In the genomic region with DNA sequence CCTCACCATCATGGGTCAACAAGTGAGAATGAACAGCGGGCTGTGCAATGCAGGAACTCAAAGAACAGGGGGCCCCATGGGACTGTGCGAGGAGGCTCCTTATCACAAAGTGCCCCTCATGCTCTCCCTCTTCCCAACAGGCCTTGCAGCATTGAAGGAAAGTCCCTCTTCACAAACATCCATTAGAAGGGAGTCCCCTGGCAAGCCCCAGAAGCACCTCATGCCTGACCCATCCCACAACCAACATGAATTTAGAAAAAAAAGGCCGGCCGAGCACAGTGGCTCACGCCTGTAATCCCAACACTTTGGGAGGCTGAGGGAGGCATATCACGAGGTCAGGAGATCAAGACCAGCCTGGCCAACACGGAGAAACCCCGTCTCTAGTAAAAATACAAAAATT, we compare ENCODE assay signal across 25 cellular contexts.
DNase-seq lines count a peak whose midpoint lies in the region; ATAC-seq, FAIRE-seq and TF ChIP-seq lines count a peak whose summit lies in the region.
"Had no signal": no experiment of that assay in that cellular context is flagged by ENCODE, and none has a peak within 500 bp of the region (broad histone marks: within the 10 kb centered on the region; RNA-seq: fewer than 3 reads in every experiment).

No MANE protein-coding gene starts in this region.

- peaks cover 29% of the 10 kb centered on the region for H3K4me1 ChIP-seq in PC-3 (ENCODE audit: insufficient read depth, low read length)
- H3K4me1 ChIP-seq in astrocyte (ENCODE audit: insufficient read depth, low read length), result peaks cover 8% of the 10 kb centered on the region
- H3K4me1 ChIP-seq in mesodermal cell (ENCODE audit: control insufficient read depth, insufficient read depth, low read length, poor library complexity, severe bottlenecking), result peaks cover 14% of the 10 kb centered on the region
- H3K4me1 ChIP-seq in spleen, result no peaks in the 10 kb centered on the region
- H3K4me1 ChIP-seq: HAP-1 had no signal

- no peak overlapping the region for H2AFZ ChIP-seq in PC-3 (ENCODE audit: low read length)
- H2AFZ ChIP-seq in astrocyte (ENCODE audit: low read depth, low read length), result no peak overlapping the region
- H2AFZ ChIP-seq: GM23338 had no signal

- DNase-seq in GM12865 (ENCODE audit: low read depth) (peak; percentile 24), PC-3 (no peak), astrocyte (ENCODE audit: low read depth) (no peak), NCI-H187 treated with DMSO at 0.1 percent for 48 hours (lab: John Stamatoyannopoulos, UW) (no peak), spleen (no peak), endothelial cell (ENCODE audit: low spot score) (no peak)
- no peak for DNase-seq in activated T-cell treated with anti-CD3 and anti-CD28 coated beads, Interleukin-2, amount 50 U/mL, for 72 hours
- DNase-seq: ACHN; Caco-2; CD4-positive, alpha-beta memory T cell; DMS 273 treated with DMSO at 0.1 percent for 48 hours; DMS79 treated with DMSO at 0.1 percent for 48 hours; NCI-H1105 treated with DMSO at 0.1 percent for 48 hours; NCI-H2081 treated with DMSO at 0.1 percent for 48 hours; NCI-H2171 treated with DMSO at 0.1 percent for 48 hours; NCI-H526 treated with DMSO at 0.1 percent for 48 hours; RPMI8226; SIG-M5 had no signal

- no peak for FAIRE-seq in astrocyte (lab: Jason Lieb, UNC)
- FAIRE-seq: GM12892, HTR-8/SVneo had no signal

- no peak for TF ChIP-seq POLR2A in spleen (IDR thresholded peaks at IDR 0.05)

- peak overlapping the region; percentile 63; the same call in 1 of the 2 replicates for H3K4me2 ChIP-seq in PC-3 (ENCODE audit: low read length)
- H3K4me2 ChIP-seq in astrocyte (ENCODE audit: low read length), result peak overlapping the region; percentile 36
- H3K4me2 ChIP-seq: GM23338 had no signal

- BruUV-seq in PC-3 (replicated peaks; lab: Mats Ljungman, UMichigan), result no TSS peak

- no peak overlapping the region for H3K4me3 ChIP-seq in GM12865 (ENCODE audit: low read depth, low read length)
- no peak overlapping the region for H3K4me3 ChIP-seq in PC-3 (ENCODE audit: low read length)
- H3K4me3 ChIP-seq in astrocyte (ENCODE audit: insufficient read depth, low read depth, low read length), result no peak overlapping the region
- no peak overlapping the region for H3K4me3 ChIP-seq in mesodermal cell (ENCODE audit: extremely low read depth, insufficient read depth, low read length, poor library complexity, severe bottlenecking)
- no peak overlapping the region for H3K4me3 ChIP-seq in spleen
- H3K4me3 ChIP-seq: BLaER1 treated with 17β-estradiol and CSF1 and Interleukin-3, amounts not matched to agents 10 nM and 100 nM; GM23338; HAP-1 had no signal

- H3K27me3 Mint-ChIP-seq in astrocyte (ENCODE audit: low read depth, unreplicated experiment), result peaks cover 7% of the 10 kb centered on the region
- peaks cover 14% of the 10 kb centered on the region for H3K27me3 Mint-ChIP-seq in activated T-cell treated with anti-CD3 and anti-CD28 coated beads, Interleukin-2, amount 50 U/mL, for 72 hours (ENCODE audit: low read depth)
- peaks cover 3% of the 10 kb centered on the region for H3K27me3 Mint-ChIP-seq in endothelial cell (ENCODE audit: unreplicated experiment)

- POLR2A ChIA-PET in PC-3 (lab: Charles Lee; ENCODE audit: unreplicated experiment), result no interaction called here

- H3K27me3 ChIP-seq in PC-3 (ENCODE audit: low read length) (no peaks in the 10 kb centered on the region), astrocyte (ENCODE audit: insufficient read depth, low read length) (no peaks in the 10 kb centered on the region), spleen (replicated peaks in 1 of 7) (no peaks in the 10 kb centered on the region)
- H3K27me3 ChIP-seq: BLaER1 treated with 17β-estradiol and CSF1 and Interleukin-3, amounts not matched to agents 10 nM and 100 nM had no signal

- ATAC-seq in PC-3, result no peak
- no peak for ATAC-seq in activated T-cell treated with anti-CD3 and anti-CD28 coated beads, Interleukin-2, amount 50 U/mL, for 72 hours (replicated peaks in 1 of 2)
- ATAC-seq: GM23338 had no signal

- H3K27ac Mint-ChIP-seq in astrocyte (ENCODE audit: unreplicated experiment), result no peak overlapping the region
- no peak overlapping the region for H3K27ac Mint-ChIP-seq in activated T-cell treated with anti-CD3 and anti-CD28 coated beads, Interleukin-2, amount 50 U/mL, for 72 hours
- no peak overlapping the region for H3K27ac Mint-ChIP-seq in endothelial cell (ENCODE audit: unreplicated experiment)
- H3K27ac Mint-ChIP-seq: CD4-positive, alpha-beta memory T cell; GM23338; IgD-negative memory B cell had no signal

- peaks cover 6% of the 10 kb centered on the region for H3F3A ChIP-seq in PC-3 (ENCODE audit: low read length, unreplicated experiment)

- H3K79me2 ChIP-seq in PC-3 (ENCODE audit: low read length) (no peaks in the 10 kb centered on the region), astrocyte (ENCODE audit: insufficient read depth, low read length) (no peaks in the 10 kb centered on the region)

- no peaks in the 10 kb centered on the region for H3K36me3 Mint-ChIP-seq in astrocyte (ENCODE audit: low read depth, unreplicated experiment)
- H3K36me3 Mint-ChIP-seq in activated T-cell treated with anti-CD3 and anti-CD28 coated beads, Interleukin-2, amount 50 U/mL, for 72 hours (ENCODE audit: insufficient read depth in 2 of 2), result peaks cover 0 to under 1% of the 10 kb centered on the region in 2 donors
- no peaks in the 10 kb centered on the region for H3K36me3 Mint-ChIP-seq in endothelial cell (ENCODE audit: low read depth, unreplicated experiment)
- H3K36me3 Mint-ChIP-seq: CD4-positive, alpha-beta memory T cell had no signal

- H4K20me1 ChIP-seq in PC-3 (ENCODE audit: low read length) (no peaks in the 10 kb centered on the region), astrocyte (ENCODE audit: insufficient read depth, low read length) (no peaks in the 10 kb centered on the region)
- H4K20me1 ChIP-seq: BLaER1 treated with 17β-estradiol and CSF1 and Interleukin-3, amounts not matched to agents 10 nM and 100 nM had no signal

- H3K36me3 ChIP-seq in PC-3 (ENCODE audit: low read depth, low read length) (no peaks in the 10 kb centered on the region), astrocyte (ENCODE audit: insufficient read depth, low read length) (no peaks in the 10 kb centered on the region), mesodermal cell (ENCODE audit: control insufficient read depth, insufficient read depth, low read length) (no peaks in the 10 kb centered on the region), spleen (no peaks in the 10 kb centered on the region)
- H3K36me3 ChIP-seq: BLaER1 treated with 17β-estradiol and CSF1 and Interleukin-3, amounts not matched to agents 10 nM and 100 nM; HAP-1 had no signal

- 92 to 96% methylated on average over 6 to 8 of the region's 8 CpGs for WGBS in mesodermal cell (ENCODE audit: insufficient coverage in 2 of 2), 2 experiments
- WGBS in spleen, 5 donors, result 80 to 86% (median 82%) methylated on average over 8 of the region's 8 CpGs

- H3K4me1 Mint-ChIP-seq in astrocyte (ENCODE audit: low read depth, unreplicated experiment) (peaks cover 10% of the 10 kb centered on the region), endothelial cell (ENCODE audit: unreplicated experiment) (no peaks in the 10 kb centered on the region)
- no peaks in the 10 kb centered on the region for H3K4me1 Mint-ChIP-seq in activated T-cell treated with anti-CD3 and anti-CD28 coated beads, Interleukin-2, amount 50 U/mL, for 72 hours (ENCODE audit: low read depth)
- H3K4me1 Mint-ChIP-seq: CD4-positive, alpha-beta memory T cell; GM23338; IgD-negative memory B cell had no signal

- H3K9me3 ChIP-seq in PC-3 (ENCODE audit: low read length), result no peaks in the 10 kb centered on the region
- H3K9me3 ChIP-seq in astrocyte (ENCODE audit: insufficient read depth, low read depth, low read length), result peaks cover 2% of the 10 kb centered on the region
- peaks cover 12% of the 10 kb centered on the region for H3K9me3 ChIP-seq in mesodermal cell (ENCODE audit: control insufficient read depth, low read length)
- H3K9me3 ChIP-seq in spleen, result peaks cover 0 to 7% (median 0%) of the 10 kb centered on the region in 8 donors
- H3K9me3 ChIP-seq: HAP-1 had no signal

- intact Hi-C loops in PC-3 (cut with micrococcal nuclease) (no loop called here), spleen (cut with DNase I; ENCODE audit: low total_unique reads) (no loop called here)

- no peak overlapping the region for H3K4me3 Mint-ChIP-seq in astrocyte (ENCODE audit: unreplicated experiment)
- H3K4me3 Mint-ChIP-seq in activated T-cell treated with anti-CD3 and anti-CD28 coated beads, Interleukin-2, amount 50 U/mL, for 72 hours, result no peak overlapping the region
- H3K4me3 Mint-ChIP-seq in endothelial cell (ENCODE audit: unreplicated experiment), result no peak overlapping the region
- H3K4me3 Mint-ChIP-seq: CD4-positive, alpha-beta memory T cell; GM23338; IgD-negative memory B cell had no signal

- H3K27ac ChIP-seq in PC-3 (ENCODE audit: low read length) (peak overlapping the region; percentile 77), astrocyte (ENCODE audit: low read depth, low read length) (no peak overlapping the region), mesodermal cell (ENCODE audit: low read depth, low read length, severe bottlenecking) (peak overlapping the region; percentile 83), spleen (no peak overlapping the region)
- H3K27ac ChIP-seq: BLaER1 treated with 17β-estradiol and CSF1 and Interleukin-3, amounts not matched to agents 10 nM and 100 nM had no signal

- CTCF ChIA-PET in PC-3 (lab: Charles Lee), result no interaction called here

- no peak for TF ChIP-seq CTCF in GM12865 (IDR thresholded peaks at IDR 0.05; ENCODE audit: insufficient read depth, low read depth, low read length, missing control alignments)
- TF ChIP-seq CTCF in PC-3 (conservative IDR thresholded peaks at IDR 0.05; ENCODE audit: low read depth, low read length), result no peak
- no peak for TF ChIP-seq CTCF in astrocyte (IDR thresholded peaks at IDR 0.05; ENCODE audit: insufficient read depth, low read depth, low read length)
- no peak for TF ChIP-seq CTCF in spleen (IDR thresholded peaks at IDR 0.05 in 8 of 11, conservative IDR thresholded peaks at IDR 0.05 in 3 of 11)
- no peak for TF ChIP-seq CTCF in endothelial cell (IDR thresholded peaks at IDR 0.05; ENCODE audit: unreplicated experiment)

- no peaks in the 10 kb centered on the region for H3K9me2 ChIP-seq in PC-3 (replicated peaks; ENCODE audit: low read length)

- peaks cover 7% of the 10 kb centered on the region for H3K9me3 Mint-ChIP-seq in astrocyte (ENCODE audit: unreplicated experiment)
- peaks cover under 1 to 6% of the 10 kb centered on the region in 2 donors for H3K9me3 Mint-ChIP-seq in activated T-cell treated with anti-CD3 and anti-CD28 coated beads, Interleukin-2, amount 50 U/mL, for 72 hours
- no peaks in the 10 kb centered on the region for H3K9me3 Mint-ChIP-seq in endothelial cell (ENCODE audit: unreplicated experiment)

- H3K9ac ChIP-seq in PC-3 (ENCODE audit: low read length) (no peak overlapping the region), astrocyte (ENCODE audit: low read length) (no peak overlapping the region)
- H3K9ac ChIP-seq: BLaER1 treated with 17β-estradiol and CSF1 and Interleukin-3, amounts not matched to agents 10 nM and 100 nM had no signal

Comparison
In these comparisons a context has a peak if more than half of its experiments do, and no peak if none do; other contexts are left out.
1. H3K27ac ChIP-seq: peak in PC-3 (single experiment) and mesodermal cell (single experiment); none in astrocyte (single experiment) and spleen (0 of 8).